Comparison of ENCODE assay signal across 1 cellular context in genomic region chr17:236641-237405, GRCh38.
TF ChIP-seq lines count a peak whose summit lies in the region.

No MANE protein-coding gene starts in this region.

TF ChIP-seq in H1, 55 proteins besides CTCF, POLR2A, EP300 and RAD21:
- no peak for TF ChIP-seq KDM5A (IDR thresholded peaks at IDR 0.05; ENCODE audit: low read length)
- TF ChIP-seq, protein P1, sequence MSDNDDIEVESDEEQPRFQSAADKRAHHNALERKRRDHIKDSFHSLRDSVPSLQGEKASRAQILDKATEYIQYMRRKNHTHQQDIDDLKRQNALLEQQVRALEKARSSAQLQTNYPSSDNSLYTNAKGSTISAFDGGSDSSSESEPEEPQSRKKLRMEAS (IDR thresholded peaks at IDR 0.05), result 0 out of 2 replicates have a peak, but pooled peaks have one; percentile 23
- TF ChIP-seq, protein P2, sequence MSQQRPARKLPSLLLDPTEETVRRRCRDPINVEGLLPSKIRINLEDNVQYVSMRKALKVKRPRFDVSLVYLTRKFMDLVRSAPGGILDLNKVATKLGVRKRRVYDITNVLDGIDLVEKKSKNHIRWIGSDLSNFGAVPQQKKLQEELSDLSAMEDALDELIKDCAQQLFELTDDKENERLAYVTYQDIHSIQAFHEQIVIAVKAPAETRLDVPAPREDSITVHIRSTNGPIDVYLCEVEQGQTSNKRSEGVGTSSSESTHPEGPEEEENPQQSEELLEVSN (IDR thresholded peaks at IDR 0.05), result peak; percentile 38; the same call in 1 of the 2 replicates
- TF ChIP-seq SRF (IDR thresholded peaks at IDR 0.05; ENCODE audit: low read depth, low read length), result no peak
- no peak for TF ChIP-seq SIN3A (conservative IDR thresholded peaks at IDR 0.05 in 1 of 2, IDR thresholded peaks at IDR 0.05 in 1 of 2; ENCODE audit: low read depth in 1 of 2, low read length in 2 of 2)
- no peak for TF ChIP-seq ZNF274 (IDR thresholded peaks at IDR 0.05; ENCODE audit: borderline replicate concordance, extremely low read depth, low read length)
- no peak for TF ChIP-seq BACH1 (IDR thresholded peaks at IDR 0.05; ENCODE audit: low read length)
- no peak for TF ChIP-seq FOSL1 (IDR thresholded peaks at IDR 0.05; ENCODE audit: insufficient read depth, low read depth, low read length)
